In the genomic region with DNA sequence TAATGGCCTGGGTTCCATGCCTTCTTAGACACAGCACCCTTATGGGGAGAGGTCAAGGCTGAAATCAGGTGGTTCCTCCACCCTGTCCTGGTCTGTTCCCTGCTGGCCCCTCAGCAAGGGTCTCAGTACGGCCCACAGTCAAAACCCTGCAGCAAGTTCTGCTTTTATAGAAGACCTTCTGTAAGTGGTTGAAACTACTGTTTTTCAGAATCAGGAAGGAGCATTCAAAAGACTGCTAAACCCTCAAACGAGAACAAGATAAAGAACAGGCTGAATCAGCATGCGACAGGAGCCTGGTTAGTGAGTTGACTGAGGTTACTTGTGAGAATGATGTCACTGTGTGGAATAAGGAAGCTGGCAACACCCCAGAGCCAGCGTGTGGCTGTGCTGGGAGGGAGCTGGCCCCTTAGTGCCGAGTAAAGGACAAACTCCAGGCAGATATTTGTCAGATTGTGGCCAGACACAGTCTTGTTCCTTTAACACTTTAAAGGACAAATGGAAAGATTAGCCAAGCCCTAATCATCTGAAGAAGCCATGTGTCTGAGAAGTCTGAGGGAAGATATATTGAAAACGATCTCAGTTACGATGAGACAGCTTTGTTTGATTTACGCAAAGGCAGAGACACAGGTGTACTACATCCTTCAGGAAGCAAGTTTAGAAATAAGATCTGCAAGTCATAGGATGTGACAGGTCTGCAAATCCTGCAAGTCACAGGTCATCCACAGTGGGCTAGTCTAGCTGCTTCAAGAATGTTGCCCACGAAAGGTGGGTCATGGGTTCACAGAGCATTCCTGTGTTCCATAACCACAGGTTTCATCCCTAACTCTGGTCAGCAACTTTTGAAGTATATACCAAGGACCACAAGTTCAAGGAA, we compare ENCODE assay signal across 8 cellular contexts. TPM values are rescaled to one million over a fixed set of nuclear protein-coding genes. Genes with fewer than 3 reads are reported as not detected.
DNase-seq lines count a peak whose midpoint lies in the region; ATAC-seq, FAIRE-seq and TF ChIP-seq lines count a peak whose summit lies in the region.

No MANE protein-coding gene starts in this region.

- CTCF ChIA-PET in OCI-LY7 (lab: Charles Lee; ENCODE audit: unreplicated experiment) = no interaction called here

- peak; percentile 52 for DNase-seq in GM10266 (ENCODE audit: extremely low spot score)
- peak; percentile 10 for DNase-seq in OCI-LY7 (ENCODE audit: low spot score)
- peak in 43 of 56 donors; percentile 4 to 75 (median 29) for DNase-seq in amygdala (lab: John Stamatoyannopoulos, UW)
- peak; percentile 71 for DNase-seq in iris pigment epithelial cell (ENCODE audit: low read depth)
- peak; percentile 24 for DNase-seq in stimulated activated CD4-positive, alpha-beta T cell treated with anti-CD3 and anti-CD28 coated beads, Interleukin-2, amount 100 ng/mL, for 4 hours (ENCODE audit: low read depth)
- no peak for DNase-seq in DMS 273 (lab: John Stamatoyannopoulos, UW; ENCODE audit: unreplicated experiment)
- no peak for DNase-seq in GM19239 (ENCODE audit: insufficient read length, low spot score)

- no peaks in the 10 kb centered on the region for H3K9me2 ChIP-seq in OCI-LY7 (ENCODE audit: insufficient read depth, low read length)

- H3K4me3 ChIP-seq in OCI-LY7 (ENCODE audit: low read depth, low read length, poor library complexity, severe bottlenecking) = no peak overlapping the region

- no peaks in the 10 kb centered on the region for H3K79me2 ChIP-seq in OCI-LY7 (ENCODE audit: insufficient read depth, low read depth, low read length)

- BruUV-seq in OCI-LY7 (replicated peaks; lab: Mats Ljungman, UMichigan) = no TSS peak

- no peaks in the 10 kb centered on the region for H3K36me3 ChIP-seq in OCI-LY7 (ENCODE audit: insufficient read depth, low read length)

- no peak for FAIRE-seq in GM19239 (lab: Jason Lieb, UNC)

- intact Hi-C loops in OCI-LY7 (cut with micrococcal nuclease; ENCODE audit: unreplicated experiment) = no loop called here

- no peaks in the 10 kb centered on the region for H3K4me1 ChIP-seq in OCI-LY7 (ENCODE audit: insufficient read depth, low read length, poor library complexity, severe bottlenecking)

- TF ChIP-seq CTCF in GM10266 (IDR thresholded peaks at IDR 0.05; ENCODE audit: control insufficient read depth, insufficient read depth, low read depth, missing control alignments) (no peak), OCI-LY7 (conservative IDR thresholded peaks at IDR 0.05; ENCODE audit: low read length) (no peak)

- no peak overlapping the region for H3K4me2 ChIP-seq in OCI-LY7 (ENCODE audit: low read length)

- POLR2A ChIA-PET in OCI-LY7 (lab: Charles Lee) = interaction anchor here (0.6 to 0.9 kb wide), 2 partner anchors 25 to 27 kb away, joined by 4 read pairs; no protein-coding TSS in a partner anchor

- peak; percentile 75 for ATAC-seq in HG02798 (IDR thresholded peaks at IDR 0.05; ENCODE audit: poor library complexity, unreplicated experiment)

- H4K20me1 ChIP-seq in OCI-LY7 (ENCODE audit: insufficient read depth, low read length) = no peaks in the 10 kb centered on the region

- no peak overlapping the region for H2AFZ ChIP-seq in OCI-LY7 (ENCODE audit: low read length)

- no peak overlapping the region for H3K27ac ChIP-seq in OCI-LY7 (ENCODE audit: low read depth, low read length, poor library complexity, severe bottlenecking)

- no peaks in the 10 kb centered on the region for H3K9me3 ChIP-seq in OCI-LY7 (ENCODE audit: low read length)

RNA-seq across cellular contexts. Expression of gene B3GNT5, which starts 54.0 kb away (rescaled TPM):
- not detected in 2 replicates for total RNA-seq in OCI-LY7 (2014; rRNA removed; shearing (Covaris generic))
- 0.11 TPM in 1 of 2 replicates, not detected in the other for total RNA-seq in OCI-LY7 (2022)

Comparison
In these comparisons a context has a peak if more than half of its experiments do, and no peak if none do; other contexts are left out.
1. DNase-seq: peak in GM10266 (single experiment), OCI-LY7 (single experiment), amygdala (43 of 56), iris pigment epithelial cell (single experiment) and stimulated activated CD4-positive, alpha-beta T cell treated with anti-CD3 and anti-CD28 coated beads, Interleukin-2, amount 100 ng/mL, for 4 hours (single experiment); none in DMS 273 (single experiment) and GM19239 (single experiment).